In genomic region chr2:46336560-46336959, GRCh38 we compare ENCODE assay signal across 9 cellular contexts. TPM values are rescaled to one million over a fixed set of nuclear protein-coding genes. Genes with fewer than 3 reads are reported as not detected.
A peak's percentile ranks its signal among the peaks of the same experiment; 100 is the strongest.
DNase-seq lines count a peak whose midpoint lies in the region; ATAC-seq and FAIRE-seq lines count a peak whose summit lies in the region.
"Had no signal": no experiment of that assay in that cellular context is flagged by ENCODE, and none has a peak within 500 bp of the region (broad histone marks: within the 10 kb centered on the region; RNA-seq: fewer than 3 reads in every experiment).

No MANE protein-coding gene starts in this region.

- 24% methylated on average over 3 of the region's 3 CpGs for WGBS in GM23248 (ENCODE audit: low coverage in 1 of 2, low lambda C conversion rate in 2 of 2, missing lambda C conversion rate in 2 of 2), 2 experiments
- 4 to 37% (median 35%) methylated on average over 3 of the region's 3 CpGs for WGBS in small intestine, 3 donors

- H3K9me3 ChIP-seq in GM23248 (ENCODE audit: low read depth): no peaks in the 10 kb centered on the region
- no peaks in the 10 kb centered on the region for H3K9me3 ChIP-seq in adipocyte (ENCODE audit: control insufficient read depth, low read length)
- no peaks in the 10 kb centered on the region for H3K9me3 ChIP-seq in small intestine (ENCODE audit: control insufficient read depth, low read depth)

- no peak overlapping the region for H2AFZ ChIP-seq in GM23248

- H3F3A ChIP-seq in GM23248 (ENCODE audit: insufficient read depth): peaks cover 48% of the 10 kb centered on the region

- H3K4me3 ChIP-seq in GM23248: peak overlapping the region; percentile 71; the same call in 1 of the 2 replicates
- peak overlapping the region; percentile 78 for H3K4me3 ChIP-seq in adipocyte (ENCODE audit: low read length)
- H3K4me3 ChIP-seq in small intestine (ENCODE audit: low read depth in 1 of 2, low read length in 2 of 2): no peak overlapping the region

- ATAC-seq in left ventricle myocardium superior (peak; percentile 23), HG03442 (IDR thresholded peaks at IDR 0.05; ENCODE audit: unreplicated experiment) (no peak), GM21529 (IDR thresholded peaks at IDR 0.05; ENCODE audit: unreplicated experiment) (no peak), GM21423 (IDR thresholded peaks at IDR 0.05; ENCODE audit: unreplicated experiment) (no peak), HG03439 (IDR thresholded peaks at IDR 0.05; ENCODE audit: unreplicated experiment) (no peak)

- H3K27me3 ChIP-seq in GM23248 (replicated peaks; ENCODE audit: insufficient read depth) (no peaks in the 10 kb centered on the region), adipocyte (replicated peaks; ENCODE audit: control insufficient read depth, insufficient read depth, low read length) (no peaks in the 10 kb centered on the region), small intestine (ENCODE audit: control insufficient read depth in 2 of 2, insufficient read depth in 2 of 2, low read length in 2 of 2) (no peaks in the 10 kb centered on the region)

- no peaks in the 10 kb centered on the region for H4K20me1 ChIP-seq in GM23248 (ENCODE audit: insufficient read depth)

- H3K27ac ChIP-seq in GM23248 (peak overlapping the region; percentile 100), small intestine (ENCODE audit: low read depth in 1 of 2, low read length in 1 of 2) (peak overlapping the region; percentile 12 to 91)

- peak overlapping the region; percentile 93 for H3K4me2 ChIP-seq in GM23248 (ENCODE audit: unreplicated experiment)

- DNase-seq in GM23248 (peak; percentile 77), adipocyte (ENCODE audit: low read depth) (peak; percentile 56), left ventricle myocardium superior (no peak), small intestine (peak; percentile 54)
- DNase-seq: NCI-H774 had no signal

- intact Hi-C loops in left ventricle myocardium superior (cut with micrococcal nuclease): no loop called here

- H3K9ac ChIP-seq in GM23248: peak overlapping the region; percentile 97
- peak overlapping the region; percentile 87 for H3K9ac ChIP-seq in adipocyte (ENCODE audit: low read length)

- no peaks in the 10 kb centered on the region for H3K36me3 ChIP-seq in GM23248 (ENCODE audit: low read depth)
- no peaks in the 10 kb centered on the region for H3K36me3 ChIP-seq in adipocyte (ENCODE audit: control insufficient read depth, insufficient read depth, low read length, severe bottlenecking)
- H3K36me3 ChIP-seq in small intestine (ENCODE audit: control insufficient read depth in 2 of 2, insufficient read depth in 2 of 2, low read length in 2 of 2): no peaks in the 10 kb centered on the region

- H3K79me2 ChIP-seq in GM23248 (ENCODE audit: insufficient read depth): peaks cover 71% of the 10 kb centered on the region

- in situ Hi-C loops in GM23248 (cut with MboI): no loop called here

- no peak for FAIRE-seq in small intestine (lab: Jason Lieb, UNC)

- H3K4me1 ChIP-seq in GM23248 (ENCODE audit: insufficient read depth) (peaks cover 61% of the 10 kb centered on the region), adipocyte (ENCODE audit: control insufficient read depth, insufficient read depth, low read length) (peaks cover 83% of the 10 kb centered on the region), small intestine (ENCODE audit: control insufficient read depth in 2 of 2, insufficient read depth in 1 of 2, low read depth in 1 of 2, low read length in 1 of 2) (peaks cover 10 to 53% of the 10 kb centered on the region in 2 donors)

- H3K9me2 ChIP-seq in GM23248 (ENCODE audit: insufficient read depth): no peaks in the 10 kb centered on the region

RNA-seq across cellular contexts. Expression of gene EPAS1, which starts 39.4 kb away (rescaled TPM):
- 66.3 and 73.8 TPM in 2 replicates for total RNA-seq in GM23248 (2014; rRNA removed; shearing (Covaris generic))
- polyA plus RNA-seq in GM23248 (2016; fragmentation: Nextera tagmentation; extraction: Ambion mirVana) (45.2 and 47.5 TPM in 2 replicates), small intestine (100 to 1,000 TPM in 1 of 3 donors, 10 to 100 TPM in 2; 63.0 to 106 (median 65.3) TPM)
- 212 TPM for total RNA-seq in left ventricle myocardium superior

Comparison
In these comparisons a context has a peak if more than half of its experiments do, and no peak if none do; other contexts are left out.
1. H3K4me3 ChIP-seq: peak in GM23248 (single experiment) and adipocyte (single experiment); none in small intestine (0 of 2).